In genomic region chr22:35346596-35347220, GRCh38 we compare ENCODE assay signal across 23 cellular contexts.
"Had no signal": no experiment of that assay in that cellular context is flagged by ENCODE, and none has a peak within 500 bp of the region (broad histone marks: within the 10 kb centered on the region; RNA-seq: fewer than 3 reads in every experiment).

No MANE protein-coding gene starts in this region.

- H3K9me3 ChIP-seq: MG63, SJCRH30 had no signal

- H3K36me3 ChIP-seq: MG63, SJCRH30 had no signal

- H3K27me3 ChIP-seq: MG63, SJCRH30 had no signal

- H3K27ac ChIP-seq: RWPE1, SJCRH30 had no signal

- DNase-seq: Karpas-422, KBM-7, MG63, NCI-H1092, NCI-H1105 treated with DMSO at 0.1 percent for 48 hours, NCI-H1417 treated with DMSO at 0.1 percent for 48 hours, NCI-H146, NCI-H1694 treated with DMSO at 0.1 percent for 48 hours, NCI-H1930, NCI-H2081, NCI-H2107, NCI-H226, NCI-H446, NCI-H510A, NCI-H524 treated with DMSO at 0.1 percent for 48 hours, NCI-H69, NCI-H774, PC-3, SHP77 treated with DMSO at 0.1 percent for 48 hours, SJCRH30 had no signal

- H3K4me3 ChIP-seq: MG63, SJCRH30 had no signal

- ATAC-seq: Panc1, PC-3, SK-N-SH treated with all-trans-retinoic acid at 6 μM for 48 hours had no signal
